Comparison of ENCODE assay signal across 12 cellular contexts in genomic region chr13:101915755-101916107, GRCh38.
DNase-seq lines count a peak whose midpoint lies in the region; ATAC-seq and TF ChIP-seq lines count a peak whose summit lies in the region.
"Had no signal": no experiment of that assay in that cellular context is flagged by ENCODE, and none has a peak within 500 bp of the region (broad histone marks: within the 10 kb centered on the region; RNA-seq: fewer than 3 reads in every experiment).

No MANE protein-coding gene starts in this region.

- POLR2A ChIA-PET in WTC11 (lab: Charles Lee) (no interaction called here), T-cell (lab: Charles Lee) (interaction anchor here in 1 of 2 donors (0.6 kb wide), 1 partner anchor 449 kb away, joined by 3 read pairs; no protein-coding TSS in a partner anchor)

- H3K4me3 Mint-ChIP-seq in stimulated activated naive CD8-positive, alpha-beta T cell treated with anti-CD3 and anti-CD28 coated beads, Interleukin-15, amount 100 ng/mL, for 72 hours: no peak overlapping the region
- H3K4me3 Mint-ChIP-seq in WTC11 (peak overlapping the region; percentile 67), T-cell (no peak overlapping the region)
- H3K4me3 Mint-ChIP-seq: B cell had no signal

- no peaks in the 10 kb centered on the region for H3K4me1 Mint-ChIP-seq in stimulated activated naive CD8-positive, alpha-beta T cell treated with anti-CD3 and anti-CD28 coated beads, Interleukin-15, amount 100 ng/mL, for 72 hours
- peaks cover 22% of the 10 kb centered on the region for H3K4me1 Mint-ChIP-seq in WTC11
- peaks cover 0 to 4% (median 3%) of the 10 kb centered on the region in 3 donors for H3K4me1 Mint-ChIP-seq in T-cell
- H3K4me1 Mint-ChIP-seq: B cell had no signal

- CTCF ChIA-PET in WTC11 (lab: Charles Lee): interaction anchor here (0.8 to 2.0 kb wide), 2 partner anchors 130 to 640 kb away, joined by 3 to 9 read pairs; no protein-coding TSS in a partner anchor
- CTCF ChIA-PET in T-cell (lab: Charles Lee): no interaction called here

- H3K36me3 Mint-ChIP-seq in WTC11 (no peaks in the 10 kb centered on the region), T-cell (no peaks in the 10 kb centered on the region)

- ATAC-seq in stimulated activated naive CD8-positive, alpha-beta T cell treated with anti-CD3 and anti-CD28 coated beads, Interleukin-15, amount 100 ng/mL, for 72 hours: peak; percentile 26
- ATAC-seq in stimulated activated naive CD8-positive, alpha-beta T cell treated with anti-CD3 and anti-CD28 coated beads, Interleukin-15, Interleukin-2, amounts not matched to agents 100 U/mL and 50 U/mL, for 24 hours: no peak
- peak; percentile 36 for ATAC-seq in WTC11
- ATAC-seq in HG02973 (IDR thresholded peaks at IDR 0.05; ENCODE audit: unreplicated experiment): no peak
- no peak for ATAC-seq in T-cell (replicated peaks in 1 of 4)

- no peak overlapping the region for H3K27ac Mint-ChIP-seq in stimulated activated naive CD8-positive, alpha-beta T cell treated with anti-CD3 and anti-CD28 coated beads, Interleukin-15, amount 100 ng/mL, for 72 hours
- H3K27ac Mint-ChIP-seq in WTC11 (no peak overlapping the region), T-cell (no peak overlapping the region)
- H3K27ac Mint-ChIP-seq: B cell had no signal

- peaks cover 43% of the 10 kb centered on the region for H3K27me3 Mint-ChIP-seq in stimulated activated naive CD8-positive, alpha-beta T cell treated with anti-CD3 and anti-CD28 coated beads, Interleukin-15, amount 100 ng/mL, for 72 hours
- H3K27me3 Mint-ChIP-seq in WTC11 (ENCODE audit: low read depth) (peaks cover 56% of the 10 kb centered on the region), T-cell (peaks cover 44 to 45% of the 10 kb centered on the region in 2 donors)

- H3K9me3 Mint-ChIP-seq in stimulated activated naive CD8-positive, alpha-beta T cell treated with anti-CD3 and anti-CD28 coated beads, Interleukin-15, amount 100 ng/mL, for 72 hours: no peaks in the 10 kb centered on the region
- H3K9me3 Mint-ChIP-seq in WTC11: no peaks in the 10 kb centered on the region
- H3K9me3 Mint-ChIP-seq in T-cell: no peaks in the 10 kb centered on the region

- no peak for TF ChIP-seq CTCF in WTC11 (IDR thresholded peaks at IDR 0.05)

- DNase-seq in stimulated activated naive CD8-positive, alpha-beta T cell treated with anti-CD3 and anti-CD28 coated beads, Interleukin-15, amount 100 ng/mL, for 72 hours: no peak
- DNase-seq in stimulated activated naive CD8-positive, alpha-beta T cell treated with anti-CD3 and anti-CD28 coated beads, Interleukin-15, Interleukin-2, amounts not matched to agents 100 U/mL and 50 U/mL, for 24 hours: no peak
- DNase-seq in WTC11 (ENCODE audit: low spot score) (no peak), iPS-NIHi7 (ENCODE audit: extremely low spot score) (peak; percentile 14), NCI-H774 (lab: John Stamatoyannopoulos, UW) (no peak), T-cell (no peak)
- DNase-seq in stimulated activated CD4-positive, alpha-beta T cell treated with anti-CD3 and anti-CD28 coated beads, Interleukin-2, amount 100 ng/mL, for 24 hours: no peak
- DNase-seq: midbrain; Peyer's patch; stimulated activated CD4-positive, alpha-beta T cell treated with anti-CD3 and anti-CD28 coated beads, Interleukin-4, amount 100 ng/mL, for 24 hours had no signal

TF ChIP-seq in WTC11, 78 proteins besides CTCF, POLR2A, EP300 and RAD21:
- no peak for TF ChIP-seq MXD4 (CRISPR knock-in tag; IDR thresholded peaks at IDR 0.05; ENCODE audit: borderline replicate concordance)
- no peak for TF ChIP-seq ETV6 (CRISPR knock-in tag; IDR thresholded peaks at IDR 0.05)
TF ChIP-seq in WTC11: peak in this region for 0.

Comparison
In these comparisons a context has a peak if more than half of its experiments do, and no peak if none do; other contexts are left out.
1. ATAC-seq: peak in stimulated activated naive CD8-positive, alpha-beta T cell treated with anti-CD3 and anti-CD28 coated beads, Interleukin-15, amount 100 ng/mL, for 72 hours (single experiment) and WTC11 (single experiment); none in stimulated activated naive CD8-positive, alpha-beta T cell treated with anti-CD3 and anti-CD28 coated beads, Interleukin-15, Interleukin-2, amounts not matched to agents 100 U/mL and 50 U/mL, for 24 hours (single experiment), HG02973 (single experiment) and T-cell (0 of 4).